In the genomic region with DNA sequence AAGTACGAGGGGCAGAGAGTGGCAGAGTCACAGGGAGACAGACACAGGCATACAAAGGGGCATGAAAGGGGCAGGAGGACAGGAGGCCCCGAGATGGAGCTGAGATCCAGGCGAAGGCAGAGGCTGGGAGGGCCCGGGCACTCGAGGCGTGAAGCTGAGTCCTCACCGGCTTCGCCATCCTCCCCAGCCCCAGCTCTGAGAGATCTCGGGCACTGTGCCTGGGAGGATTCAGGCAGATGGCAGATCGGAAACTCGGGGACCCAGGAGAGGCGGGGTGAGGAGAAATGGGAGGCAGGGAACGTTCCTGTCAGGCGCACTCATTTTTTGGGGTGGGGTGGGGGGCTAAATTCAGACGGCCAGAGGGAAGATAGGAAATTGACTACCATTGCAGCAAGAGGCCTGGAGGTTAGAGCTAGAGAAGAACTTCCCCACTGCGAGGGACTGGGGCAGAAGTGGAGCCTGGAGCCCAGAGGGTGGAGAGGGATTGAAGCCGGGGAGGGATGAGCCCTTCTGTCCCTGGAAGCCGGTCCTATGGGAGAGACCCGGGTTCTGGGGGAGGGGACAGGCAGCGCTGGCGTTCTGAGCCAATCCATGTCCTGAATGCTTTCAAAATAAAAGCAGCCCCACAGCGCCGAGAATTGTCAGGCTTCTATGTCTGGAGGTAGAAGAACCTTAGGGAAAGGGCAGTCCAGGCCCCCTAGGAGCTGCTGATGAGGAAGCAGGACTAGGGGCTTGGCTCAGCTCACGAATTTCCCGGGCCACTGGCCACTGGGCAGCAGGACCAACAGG, we compare ENCODE assay signal across 10 cellular contexts. TPM values are rescaled to one million over a fixed set of nuclear protein-coding genes. Genes with fewer than 3 reads are reported as not detected.
DNase-seq lines count a peak whose midpoint lies in the region; ATAC-seq and TF ChIP-seq lines count a peak whose summit lies in the region.
"Had no signal": no experiment of that assay in that cellular context is flagged by ENCODE, and none has a peak within 500 bp of the region (broad histone marks: within the 10 kb centered on the region; RNA-seq: fewer than 3 reads in every experiment).

No MANE protein-coding gene starts in this region.

- no peaks in the 10 kb centered on the region for H3K36me3 Mint-ChIP-seq in activated CD4-positive, alpha-beta T cell treated with anti-CD3 and anti-CD28 coated beads for 36 hours (ENCODE audit: low read depth)

- H3K9me3 Mint-ChIP-seq in activated CD4-positive, alpha-beta T cell treated with anti-CD3 and anti-CD28 coated beads for 36 hours (ENCODE audit: low read depth): no peaks in the 10 kb centered on the region

- H3K4me3 Mint-ChIP-seq in activated CD4-positive, alpha-beta T cell treated with anti-CD3 and anti-CD28 coated beads for 36 hours: peak overlapping the region; percentile 68

- no peak for DNase-seq in activated CD4-positive, alpha-beta T cell treated with anti-CD3 and anti-CD28 coated beads for 36 hours
- DNase-seq in activated CD4-positive, alpha-beta T cell treated with anti-CD3 and anti-CD28 coated beads for 1 hour: no peak
- DNase-seq in RKO (ENCODE audit: low spot score) (peak; percentile 61), heart right ventricle (peak in 1 of 2 donors; percentile 39), substantia nigra (lab: John Stamatoyannopoulos, UW) (peak in 12 of 49 donors; percentile 16 to 66 (median 24)), NCI-H226 (no peak), dedifferentiated amniotic fluid mesenchymal stem cell (ENCODE audit: extremely low spot score) (no peak)
- no peak for DNase-seq in stimulated activated CD4-positive, alpha-beta T cell treated with anti-CD3 and anti-CD28 coated beads, Interleukin-2, amount 100 ng/mL, for 48 hours

- H3K9me3 ChIP-seq in heart right ventricle: no peaks in the 10 kb centered on the region

- no peak overlapping the region for H3K27ac Mint-ChIP-seq in activated CD4-positive, alpha-beta T cell treated with anti-CD3 and anti-CD28 coated beads for 36 hours

- no peak for ATAC-seq in activated CD4-positive, alpha-beta T cell treated with anti-CD3 and anti-CD28 coated beads for 36 hours
- ATAC-seq in heart right ventricle: peak in 4 of 8 donors; percentile 3 to 22 (median 8)

- no peak for TF ChIP-seq CTCF in heart right ventricle (IDR thresholded peaks at IDR 0.05)

- POLR2A ChIA-PET in activated CD4-positive, alpha-beta T cell treated with anti-CD3 and anti-CD28 coated beads for 36 hours (lab: Charles Lee): interaction anchor here (0.6 to 0.7 kb wide), 2 partner anchors 45 to 47 kb away, joined by 3 to 5 read pairs; partner anchors contain the start of gene JOSD2

- H3K27ac ChIP-seq in heart right ventricle (no peak overlapping the region), substantia nigra (ENCODE audit: low read depth, low read length, poor library complexity, severe bottlenecking) (peak overlapping the region; percentile 22)

- H3K27me3 ChIP-seq in heart right ventricle: peaks cover 0 to 75% (median 50%) of the 10 kb centered on the region in 7 donors

- 37 to 41% methylated on average over 25 of the region's 25 CpGs for WGBS in heart right ventricle, 2 donors

- peaks cover 51% of the 10 kb centered on the region for H3K27me3 Mint-ChIP-seq in activated CD4-positive, alpha-beta T cell treated with anti-CD3 and anti-CD28 coated beads for 36 hours

- H3K4me1 ChIP-seq in heart right ventricle: peaks cover 0 to 16% (median 10%) of the 10 kb centered on the region in 9 donors

- H3K4me3 ChIP-seq in heart right ventricle: peak overlapping the region in 8 of 10 donors; percentile 41 to 55 (median 49)

- peaks cover 2% of the 10 kb centered on the region for H3K4me1 Mint-ChIP-seq in activated CD4-positive, alpha-beta T cell treated with anti-CD3 and anti-CD28 coated beads for 36 hours

- CTCF ChIA-PET in activated CD4-positive, alpha-beta T cell treated with anti-CD3 and anti-CD28 coated beads for 36 hours (lab: Charles Lee): interaction anchor here (0.6 to 4.5 kb wide), 28 partner anchors 8 to 490 kb away, joined by 3 to 45 read pairs (median 4); partner anchors contain the start of gene JOSD2

- H3K36me3 ChIP-seq in heart right ventricle: no peaks in the 10 kb centered on the region

- intact Hi-C loops in activated CD4-positive, alpha-beta T cell treated with anti-CD3 and anti-CD28 coated beads for 36 hours (cut with DNase I, micrococcal nuclease): loop anchor here in 1 of 2 experiments (1.0 to 5.0 kb wide), 4 partner anchors 18 to 198 kb away; no protein-coding TSS in a partner anchor
- intact Hi-C loops in heart right ventricle (cut with DNase I): no loop called here

RNA-seq across cellular contexts. Expression of gene LRRC4B, which starts 12.6 kb away (rescaled TPM):
- not detected for total RNA-seq in activated CD4-positive, alpha-beta T cell treated with anti-CD3 and anti-CD28 coated beads for 36 hours
- total RNA-seq in heart right ventricle: 1 to 10 TPM in 2 of 10 donors, under 1 TPM in 8; 0.42 to 1.8 (median 0.68) TPM
- polyA plus RNA-seq in heart right ventricle: 1 to 10 TPM; 1.9 to 3.0 TPM
- total RNA-seq: dermis microvascular lymphatic vessel endothelial cell had no signal

RNA-seq across cellular contexts. Expression of gene ASPDH, which starts 41.9 kb away (rescaled TPM):
- total RNA-seq in activated CD4-positive, alpha-beta T cell treated with anti-CD3 and anti-CD28 coated beads for 36 hours: not detected
- not detected for total RNA-seq in heart right ventricle
- polyA plus RNA-seq in heart right ventricle: not detected
- total RNA-seq: dermis microvascular lymphatic vessel endothelial cell, posterior vena cava had no signal

RNA-seq across cellular contexts. Expression of gene JOSD2, which starts 44.6 kb away (rescaled TPM):
- 10 to 100 TPM; 17.4 to 28.1 TPM for total RNA-seq in activated CD4-positive, alpha-beta T cell treated with anti-CD3 and anti-CD28 coated beads for 36 hours
- 10 to 100 TPM; 13.3 to 42.3 (median 25.2) TPM for total RNA-seq in heart right ventricle
- polyA plus RNA-seq in heart right ventricle: 10 to 100 TPM; 64.0 to 69.6 TPM
